In genomic region chr4:148692242-148692641, GRCh38 we compare ENCODE assay signal across 17 cellular contexts.
DNase-seq lines count a peak whose midpoint lies in the region; ATAC-seq, FAIRE-seq and TF ChIP-seq lines count a peak whose summit lies in the region.
"Had no signal": no experiment of that assay in that cellular context is flagged by ENCODE, and none has a peak within 500 bp of the region (broad histone marks: within the 10 kb centered on the region; RNA-seq: fewer than 3 reads in every experiment).

No MANE protein-coding gene starts in this region.

- H3K27ac ChIP-seq in C4-2B: peak overlapping the region; percentile 68
- peak overlapping the region; percentile 44 for H3K27ac ChIP-seq in colonic mucosa
- peak overlapping the region; percentile 34 to 66 for H3K27ac ChIP-seq in mucosa of rectum (ENCODE audit: low read depth in 2 of 2, low read length in 2 of 2)
- peak overlapping the region; percentile 66 to 74 (median 70) for H3K27ac ChIP-seq in transverse colon
- H3K27ac ChIP-seq: HL-60 had no signal

- H3K27me3 ChIP-seq in colonic mucosa (no peaks in the 10 kb centered on the region), mucosa of rectum (ENCODE audit: control insufficient read depth in 2 of 2, insufficient read depth in 2 of 2, low read length in 2 of 2) (no peaks in the 10 kb centered on the region), transverse colon (no peaks in the 10 kb centered on the region)

- peak; percentile 86 for TF ChIP-seq EP300 in transverse colon (IDR thresholded peaks at IDR 0.05; ENCODE audit: low read depth)

- 46 to 56% methylated on average over 7 of the region's 7 CpGs for WGBS in transverse colon (ENCODE audit: low coverage in 1 of 2), 2 donors

- intact Hi-C loops in colonic mucosa (cut with DNase I) (no loop called here), transverse colon (cut with DNase I; ENCODE audit: low total_unique reads) (no loop called here)

- H3K4me3 ChIP-seq in colonic mucosa: no peak overlapping the region
- H3K4me3 ChIP-seq in mucosa of rectum (ENCODE audit: low read length in 2 of 2): no peak overlapping the region
- H3K4me3 ChIP-seq in transverse colon: no peak overlapping the region
- H3K4me3 ChIP-seq: K562 had no signal

- no peak for TF ChIP-seq POLR2A in transverse colon (IDR thresholded peaks at IDR 0.05)
- no peak for TF ChIP-seq POLR2A in H54 (IDR thresholded peaks at IDR 0.05; ENCODE audit: low read depth, low read length)

- no peak for ATAC-seq in GM21786 (IDR thresholded peaks at IDR 0.05; ENCODE audit: unreplicated experiment)
- ATAC-seq: HCT116, K562 had no signal

- TF ChIP-seq CTCF in C4-2B (conservative IDR thresholded peaks at IDR 0.05): no peak
- no peak for TF ChIP-seq CTCF in colonic mucosa (IDR thresholded peaks at IDR 0.05)
- no peak for TF ChIP-seq CTCF in transverse colon (IDR thresholded peaks at IDR 0.05)

- peak; percentile 68 for DNase-seq in colonic mucosa
- peak; percentile 63 for DNase-seq in transverse colon
- DNase-seq in activated gamma-delta T cell treated with Interleukin-2 at 50 U/mL for 16 hours: no peak
- no peak for DNase-seq in H54 (ENCODE audit: insufficient read length, low spot score)
- DNase-seq: Caco-2; CD8-positive, alpha-beta memory T cell; DND-41; GDM1 had no signal

- H3K36me3 ChIP-seq in colonic mucosa: no peaks in the 10 kb centered on the region
- no peaks in the 10 kb centered on the region for H3K36me3 ChIP-seq in mucosa of rectum (ENCODE audit: control insufficient read depth in 2 of 2, insufficient read depth in 2 of 2, low read length in 2 of 2)
- H3K36me3 ChIP-seq in transverse colon: no peaks in the 10 kb centered on the region

- H3K9ac ChIP-seq in colonic mucosa (ENCODE audit: low read depth in 2 of 2, low read length in 2 of 2) (no peak overlapping the region), mucosa of rectum (ENCODE audit: low read depth in 1 of 2, low read length in 2 of 2) (peak overlapping the region; percentile 3 to 57)

- in situ Hi-C loops in transverse colon (cut with MboI; ENCODE audit: low pct_ligation_motif_present in 1 of 4, low pct_unique_long_range_greater_than_20kb in 1 of 4, low sequenced_read_pairs in 3 of 4): loop anchor here in 1 of 4 donors (25.0 kb wide), 1 partner anchor 530 kb away; no protein-coding TSS in a partner anchor

- H3K9me3 ChIP-seq in colonic mucosa (no peaks in the 10 kb centered on the region), mucosa of rectum (ENCODE audit: control insufficient read depth in 2 of 2, low read length in 2 of 2) (no peaks in the 10 kb centered on the region), transverse colon (no peaks in the 10 kb centered on the region)
- H3K9me3 ChIP-seq: Caco-2 had no signal

- FAIRE-seq in H54 (lab: Jason Lieb, UNC): no peak
- FAIRE-seq: A204.1, GM12892, GM19239, K562 had no signal

- H3K4me1 ChIP-seq in colonic mucosa (peaks cover 5% of the 10 kb centered on the region), mucosa of rectum (ENCODE audit: control insufficient read depth in 2 of 2, insufficient read depth in 2 of 2, low read length in 2 of 2) (peaks cover 8 to 39% of the 10 kb centered on the region in 2 donors), transverse colon (peaks cover 0 to 45% (median 28%) of the 10 kb centered on the region in 4 donors)
- H3K4me1 ChIP-seq: Caco-2 had no signal

Comparison
In these comparisons a context has a peak if more than half of its experiments do, and no peak if none do; other contexts are left out.
1. DNase-seq: peak in colonic mucosa (single experiment) and transverse colon (single experiment); none in activated gamma-delta T cell treated with Interleukin-2 at 50 U/mL for 16 hours (single experiment) and H54 (single experiment).
2. H3K9ac ChIP-seq: peak in mucosa of rectum (2 of 2); none in colonic mucosa (0 of 2).
3. Peak in every context shown above with its lines, with median percentiles within 50 percentile points of each other: H3K27ac ChIP-seq.